Comparison of ENCODE assay signal across 26 cellular contexts in the genomic region with DNA sequence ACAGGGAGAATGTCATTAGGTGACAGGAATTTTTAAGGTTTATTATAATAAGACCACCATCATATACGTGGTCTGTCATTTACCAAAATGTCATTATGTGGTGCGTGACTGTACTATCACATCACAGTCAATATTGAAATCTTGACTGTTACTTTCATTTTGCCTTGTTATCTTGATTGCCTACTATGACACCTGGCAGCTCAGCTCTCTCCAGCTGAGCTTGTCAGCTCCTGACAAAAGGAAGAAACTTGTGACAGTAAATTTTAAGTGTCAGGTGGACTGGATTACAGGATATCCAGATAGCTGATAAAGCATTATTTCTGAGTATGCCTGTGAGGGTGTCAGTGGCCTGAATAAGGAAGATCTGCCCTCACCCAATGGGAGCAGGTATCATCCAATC.
"Had no signal": no experiment of that assay in that cellular context is flagged by ENCODE, and none has a peak within 500 bp of the region (broad histone marks: within the 10 kb centered on the region; RNA-seq: fewer than 3 reads in every experiment).

No MANE protein-coding gene starts in this region.

- DNase-seq: activated CD4-positive, alpha-beta T cell treated with anti-CD3 and anti-CD28 coated beads, Interleukin-2, amount 10 ng/mL, durations not matched to agents 24 days and 14 days; activated CD4-positive, alpha-beta T cell treated with anti-CD3 and anti-CD28 coated beads, Interleukin-2, amount 50 U/mL, for 4 hours; activated CD8-positive, alpha-beta T cell treated with anti-CD3 and anti-CD28 coated beads for 36 hours; activated effector memory CD4-positive, alpha-beta T cell treated with anti-CD3 and anti-CD28 coated beads, Interleukin-2, amount 50 U/mL, for 16 hours; activated naive CD4-positive, alpha-beta T cell; activated naive CD4-positive, alpha-beta T cell treated with anti-CD3 and anti-CD28 coated beads, Interleukin-2, amount 50 U/mL, for 16 hours; activated naive CD8-positive, alpha-beta T cell treated with anti-CD3 and anti-CD28 coated beads for 36 hours; activated T-cell treated with anti-CD3 and anti-CD28 coated beads, Interleukin-2, amount 50 U/mL, for 1 hour; activated T-cell treated with anti-CD3 and anti-CD28 coated beads, Interleukin-2, amount 50 U/mL, for 72 hours; amniotic stem cell; aorta; brain microvascular endothelial cell; central memory CD4-positive, alpha-beta T cell; NCI-H1092 treated with DMSO at 0.1 percent for 48 hours; NCI-H1694 treated with DMSO at 0.1 percent for 48 hours; NCI-H2029; NCI-H2171 treated with DMSO at 0.1 percent for 48 hours; NCI-H2227 treated with DMSO at 0.1 percent for 48 hours; NCI-H524 treated with DMSO at 0.1 percent for 48 hours; NCI-H748 treated with DMSO at 0.1 percent for 48 hours; PC-9; SIG-M5 had no signal

- H3K4me2 ChIP-seq: KMS-11, PC-9 had no signal

- H3K27me3 ChIP-seq: brain microvascular endothelial cell had no signal

- H3K36me3 ChIP-seq: brain microvascular endothelial cell had no signal

- H3K9ac ChIP-seq: KMS-11 had no signal

- H3K4me3 ChIP-seq: PC-9 had no signal

- H3K27ac ChIP-seq: brain microvascular endothelial cell, KMS-11, PC-9, RWPE1 had no signal

- ATAC-seq: activated CD8-positive, alpha-beta T cell treated with anti-CD3 and anti-CD28 coated beads for 36 hours; activated T-cell treated with anti-CD3 and anti-CD28 coated beads, Interleukin-2, amount 50 U/mL, for 72 hours; activated T-helper 17 cell treated with anti-CD3 and anti-CD28 coated beads, Interleukin-2, amount 50 U/mL, for 72 hours; Right ventricle myocardium inferior had no signal
